24 cellular contexts compared by ENCODE assay signal in genomic region chr3:26714485-26714884, GRCh38.
"Had no signal": no experiment of that assay in that cellular context is flagged by ENCODE, and none has a peak within 500 bp of the region (broad histone marks: within the 10 kb centered on the region; RNA-seq: fewer than 3 reads in every experiment).

No MANE protein-coding gene starts in this region.

- FAIRE-seq: RCC 7860 had no signal

- H3K4me3 ChIP-seq: MG63, SJSA1, SK-N-MC had no signal

- H3K4me1 ChIP-seq: SJSA1 had no signal

- H3K9me3 ChIP-seq: MG63, SJSA1 had no signal

- H3K36me3 ChIP-seq: MG63, SJSA1 had no signal

- H3K27ac ChIP-seq: SJSA1, SK-N-MC had no signal

- DNase-seq: IMR-90, Karpas-422, KG1, MG63, NCI-H1092, NCI-H1105 treated with DMSO at 0.1 percent for 48 hours, NCI-H1417 treated with DMSO at 0.1 percent for 48 hours, NCI-H146, NCI-H1694 treated with DMSO at 0.1 percent for 48 hours, NCI-H2029, NCI-H2081 treated with DMSO at 0.1 percent for 48 hours, NCI-H2171, NCI-H226, NCI-H446, NCI-H510A, NCI-H524 treated with DMSO at 0.1 percent for 48 hours, NCI-H69, NCI-H774, Right ventricle myocardium superior, RPMI8226, SIG-M5 had no signal

- H3K27me3 ChIP-seq: MG63, SJSA1 had no signal
